In the genomic region with DNA sequence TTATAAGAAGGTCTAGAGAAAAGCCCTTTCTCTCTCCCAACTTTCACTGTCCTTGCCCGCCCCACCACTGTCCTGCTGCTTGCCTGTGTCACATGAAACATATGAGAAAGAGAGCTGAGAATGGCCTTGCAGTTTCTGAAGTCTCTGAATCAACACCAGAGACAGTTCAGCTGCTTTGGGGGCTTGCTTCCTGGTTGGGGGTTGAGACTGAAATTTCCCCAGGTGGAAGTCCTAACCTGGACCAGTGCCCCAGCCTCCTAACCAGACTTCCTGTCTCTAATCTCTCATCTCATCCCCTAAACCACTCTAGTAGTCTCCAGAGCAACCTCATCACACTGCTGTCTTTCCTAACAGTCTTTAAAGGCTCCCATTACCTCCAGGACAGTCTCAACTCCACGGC, we compare ENCODE assay signal across 12 cellular contexts. TPM values are rescaled to one million over a fixed set of nuclear protein-coding genes. Genes with fewer than 3 reads are reported as not detected.
DNase-seq lines count a peak whose midpoint lies in the region; ATAC-seq and TF ChIP-seq lines count a peak whose summit lies in the region.
"Had no signal": no experiment of that assay in that cellular context is flagged by ENCODE, and none has a peak within 500 bp of the region (broad histone marks: within the 10 kb centered on the region; RNA-seq: fewer than 3 reads in every experiment).

No MANE protein-coding gene starts in this region.

- no peak overlapping the region for H3K23ac ChIP-seq in mesendoderm (ENCODE audit: low read length)

- no peak overlapping the region for H3K4me3 ChIP-seq in KMS-11 (IDR thresholded peaks at IDR 0.05; ENCODE audit: insufficient read depth, low read depth, low read length)
- H3K4me3 ChIP-seq in mesendoderm (ENCODE audit: low read length), result no peak overlapping the region

- peaks cover 35% of the 10 kb centered on the region for H3K79me1 ChIP-seq in mesendoderm (ENCODE audit: low read length)

- H2AK5ac ChIP-seq in mesendoderm (ENCODE audit: low read length), result no peak overlapping the region

- H3K4ac ChIP-seq in mesendoderm (ENCODE audit: low read depth, low read length), result peak overlapping the region; percentile 27

- peak overlapping the region; percentile 25; the same call in 1 of the 2 replicates for H3K4me2 ChIP-seq in KMS-11
- H3K4me2 ChIP-seq in mesendoderm (ENCODE audit: low read length), result no peak overlapping the region

- H2BK15ac ChIP-seq in mesendoderm (replicated peaks; ENCODE audit: low read depth), result no peak overlapping the region

- DNase-seq in mesendoderm, result no peak
- no peak for DNase-seq in midbrain (lab: John Stamatoyannopoulos, UW)
- DNase-seq in GOT3 (lab: John Stamatoyannopoulos, UW), result no peak
- DNase-seq in 8988T, result no peak
- no peak for DNase-seq in stimulated activated CD4-positive, alpha-beta T cell treated with anti-CD3 and anti-CD28 coated beads, Interleukin-15, amount 100 ng/mL, for 24 hours
- DNase-seq: activated CD4-positive, alpha-beta T cell treated with anti-CD3 and anti-CD28 coated beads, Interleukin-2, amount 50 U/mL, for 1 hour; aorta; COR-L47; natural killer cell had no signal

- H2AFZ ChIP-seq in KMS-11 (ENCODE audit: low read depth), result no peak overlapping the region

- no peak overlapping the region for H3K18ac ChIP-seq in mesendoderm (ENCODE audit: low read length)

- ATAC-seq in GM18517 (IDR thresholded peaks at IDR 0.05; ENCODE audit: unreplicated experiment) (peak; percentile 67), GM21717 (IDR thresholded peaks at IDR 0.05; ENCODE audit: unreplicated experiment) (peak; percentile 75)

- WGBS in mesendoderm (ENCODE audit: extremely low coverage, insufficient coverage, low lambda C conversion rate), result no CpG with 5 or more reads among the region's 2 CpGs

- H3K79me2 ChIP-seq in KMS-11 (ENCODE audit: insufficient read depth, low read depth), result peaks cover 100% of the 10 kb centered on the region
- peaks cover 74% of the 10 kb centered on the region for H3K79me2 ChIP-seq in mesendoderm (ENCODE audit: control insufficient read depth, insufficient read depth, low read length)

- H4K20me1 ChIP-seq in KMS-11 (ENCODE audit: insufficient read depth), result peaks cover 61% of the 10 kb centered on the region

- no peak overlapping the region for H2BK120ac ChIP-seq in mesendoderm (ENCODE audit: low read depth, low read length)

- no peak overlapping the region for H3K9ac ChIP-seq in KMS-11
- H3K9ac ChIP-seq in mesendoderm (ENCODE audit: low read length), result no peak overlapping the region

- H3K56ac ChIP-seq in mesendoderm (ENCODE audit: low read length), result no peak overlapping the region

- H2BK5ac ChIP-seq in mesendoderm (ENCODE audit: low read length), result no peak overlapping the region

- H3K4me1 ChIP-seq in KMS-11 (ENCODE audit: low read depth, poor library complexity, severe bottlenecking), result peaks cover 83% of the 10 kb centered on the region
- H3K4me1 ChIP-seq in mesendoderm (ENCODE audit: control insufficient read depth, low read depth, low read length), result peaks cover 29% of the 10 kb centered on the region

- no peaks in the 10 kb centered on the region for H3K36me3 ChIP-seq in KMS-11 (ENCODE audit: insufficient read depth)
- H3K36me3 ChIP-seq in mesendoderm (ENCODE audit: control insufficient read depth, insufficient read depth, low read length), result no peaks in the 10 kb centered on the region

- H3K27me3 ChIP-seq in KMS-11 (ENCODE audit: insufficient read depth, low read depth) (no peaks in the 10 kb centered on the region), mesendoderm (ENCODE audit: insufficient read depth, low read length, poor library complexity) (no peaks in the 10 kb centered on the region)

- no peak overlapping the region for H4K8ac ChIP-seq in mesendoderm (ENCODE audit: low read depth, low read length)

- H3K27ac ChIP-seq in KMS-11 (peak overlapping the region; percentile 5; the same call in 1 of the 2 replicates), mesendoderm (ENCODE audit: low read depth, low read length) (no peak overlapping the region)

- TF ChIP-seq CTCF in KMS-11 (conservative IDR thresholded peaks at IDR 0.05; ENCODE audit: low read depth, low read length), result no peak

- H4K5ac ChIP-seq in mesendoderm (ENCODE audit: low read length), result no peak overlapping the region

RNA-seq across cellular contexts. Expression of gene TRAM2, which starts 10.7 kb away (rescaled TPM):
- 39.3 TPM for polyA plus RNA-seq in mesendoderm (2013, experiment 1 of 2)
- 39.0 TPM for polyA plus RNA-seq in mesendoderm (2013, experiment 2 of 2)
